Comparison of ENCODE assay signal across 10 cellular contexts in genomic region chr7:106957766-106958165, GRCh38.
DNase-seq lines count a peak whose midpoint lies in the region; ATAC-seq lines count a peak whose summit lies in the region.
"Had no signal": no experiment of that assay in that cellular context is flagged by ENCODE, and none has a peak within 500 bp of the region (broad histone marks: within the 10 kb centered on the region; RNA-seq: fewer than 3 reads in every experiment).

No MANE protein-coding gene starts in this region.

- DNase-seq in CD1c-positive myeloid dendritic cell (ENCODE audit: extremely low spot score) (peak; percentile 77), M059J (ENCODE audit: low read depth) (peak; percentile 81), SKM-1 (lab: John Stamatoyannopoulos, UW; ENCODE audit: unreplicated experiment) (peak; percentile 65), left ventricle myocardium superior (no peak), middle frontal gyrus (ENCODE audit: extremely low spot score, low spot score) (no peak), hepatic stellate cell (ENCODE audit: low spot score) (no peak), GF-D8 (lab: John Stamatoyannopoulos, UW) (no peak)
- DNase-seq in stimulated activated CD4-positive, alpha-beta T cell treated with anti-CD3 and anti-CD28 coated beads, Interleukin-4, amount 100 ng/mL, for 1 hour, result no peak
- DNase-seq: DMS153, NCI-H2171 had no signal

- intact Hi-C loops in left ventricle myocardium superior (cut with micrococcal nuclease), result no loop called here

- ATAC-seq in left ventricle myocardium superior, result peak; percentile 63

Comparison
In these comparisons a context has a peak if more than half of its experiments do, and no peak if none do; other contexts are left out.
1. DNase-seq: peak in CD1c-positive myeloid dendritic cell (single experiment), M059J (single experiment) and SKM-1 (single experiment); none in left ventricle myocardium superior (single experiment), middle frontal gyrus (single experiment), hepatic stellate cell (single experiment), stimulated activated CD4-positive, alpha-beta T cell treated with anti-CD3 and anti-CD28 coated beads, Interleukin-4, amount 100 ng/mL, for 1 hour (single experiment) and GF-D8 (single experiment).